Comparison of ENCODE assay signal across 9 cellular contexts in genomic region chr2:38601061-38601460, GRCh38. TPM values are rescaled to one million over a fixed set of nuclear protein-coding genes. Genes with fewer than 3 reads are reported as not detected.
A peak's percentile ranks its signal among the peaks of the same experiment; 100 is the strongest.
DNase-seq lines count a peak whose midpoint lies in the region; ATAC-seq, FAIRE-seq and TF ChIP-seq lines count a peak whose summit lies in the region.
"Had no signal": no experiment of that assay in that cellular context is flagged by ENCODE, and none has a peak within 500 bp of the region (broad histone marks: within the 10 kb centered on the region; RNA-seq: fewer than 3 reads in every experiment).

No MANE protein-coding gene starts in this region.

- TF ChIP-seq CTCF in CD4-positive, alpha-beta T cell (IDR thresholded peaks at IDR 0.05), result no peak
- TF ChIP-seq CTCF in NB4 (IDR thresholded peaks at IDR 0.05; ENCODE audit: low read depth, low read length) (no peak), dorsolateral prefrontal cortex (IDR thresholded peaks at IDR 0.05 in 54 of 56, conservative IDR thresholded peaks at IDR 0.05 in 2 of 56; ENCODE audit: low read depth in 1 of 56, partially characterized antibody in 56 of 56) (peak in 1 of 56 donors; percentile 5), neural cell (IDR thresholded peaks at IDR 0.05; ENCODE audit: poor library complexity, severe bottlenecking) (no peak)

- no peak overlapping the region for H2AFZ ChIP-seq in neural cell (ENCODE audit: low read depth, low read length)

- peak overlapping the region; percentile 66 for H3K4me3 ChIP-seq in NB4 (ENCODE audit: low read depth, low read length)
- H3K4me3 ChIP-seq in dorsolateral prefrontal cortex, result peak overlapping the region; percentile 69 to 99 (median 91)
- peak overlapping the region; percentile 87 for H3K4me3 ChIP-seq in neural cell (ENCODE audit: low read length)

- peaks cover 9% of the 10 kb centered on the region for H3K36me3 Mint-ChIP-seq in CD4-positive, alpha-beta T cell (ENCODE audit: low read depth)

- no peaks in the 10 kb centered on the region for H3K27me3 Mint-ChIP-seq in CD4-positive, alpha-beta T cell

- peaks cover 7% of the 10 kb centered on the region for H3F3A ChIP-seq in neural cell (ENCODE audit: insufficient read depth, low read length, poor library complexity, severe bottlenecking)

- no peaks in the 10 kb centered on the region for H3K36me3 ChIP-seq in neural cell (ENCODE audit: insufficient read depth, low read length)

- POLR2A ChIA-PET in CD4-positive, alpha-beta T cell (lab: Charles Lee), result interaction anchor here (0.7 to 9.9 kb wide), 16 partner anchors 10 to 150 kb away, joined by 3 to 136 read pairs (median 6); partner anchors contain the start of genes GALM and SRSF7

- TF ChIP-seq POLR2A in NB4 (IDR thresholded peaks at IDR 0.05; ENCODE audit: extremely low read depth, insufficient read length), result no peak

- FAIRE-seq in urothelium cell line (lab: Jason Lieb, UNC), result no peak

- peaks cover 58% of the 10 kb centered on the region for H3K79me2 ChIP-seq in neural cell (replicated peaks; ENCODE audit: insufficient read depth, low read length)

- no peaks in the 10 kb centered on the region for H3K9me2 ChIP-seq in neural cell (ENCODE audit: insufficient read depth, low read length)

- intact Hi-C loops in CD4-positive, alpha-beta T cell (cut with DNase I, micrococcal nuclease), result loop anchor here (5.0 kb wide), 3 partner anchors 81 to 141 kb away; no protein-coding TSS in a partner anchor
- intact Hi-C loops in dorsolateral prefrontal cortex (cut with DNase I), result loop anchor here (5.0 to 10.0 kb wide), 6 partner anchors 64 to 1516 kb away; partner anchors contain the start of genes ATL2 (in 1 of the 2), GPATCH11 (in 1 of the 2) and HEATR5B (in 1 of the 2)

- H3K4me1 Mint-ChIP-seq in CD4-positive, alpha-beta T cell (ENCODE audit: low read depth), result peaks cover 65% of the 10 kb centered on the region

- peaks cover 8% of the 10 kb centered on the region for H4K20me1 ChIP-seq in neural cell (ENCODE audit: insufficient read depth)

- peak overlapping the region; percentile 62 for H3K4me2 ChIP-seq in neural cell (ENCODE audit: low read length)

- CTCF ChIA-PET in CD4-positive, alpha-beta T cell (lab: Charles Lee), result interaction anchor here (0.9 to 6.2 kb wide), 10 partner anchors 9 to 150 kb away, joined by 3 to 48 read pairs (median 4); partner anchors contain the start of gene SRSF7

- no peak for TF ChIP-seq RAD21 in neural cell (conservative IDR thresholded peaks at IDR 0.05)

- DNase-seq in CD4-positive, alpha-beta T cell, result no peak
- DNase-seq in NB4 (ENCODE audit: low read depth) (peak; percentile 40), dorsolateral prefrontal cortex (no peak), urothelium cell line (ENCODE audit: low spot score) (no peak)
- DNase-seq: activated CD4-positive, alpha-beta T cell treated with anti-CD3 and anti-CD28 coated beads for 1 hour had no signal

- no peak for TF ChIP-seq EP300 in neural cell (conservative IDR thresholded peaks at IDR 0.05; ENCODE audit: poor library complexity, severe bottlenecking)

- no peaks in the 10 kb centered on the region for H3K9me3 Mint-ChIP-seq in CD4-positive, alpha-beta T cell

- H3K27me3 ChIP-seq in CD4-positive, alpha-beta T cell (ENCODE audit: control insufficient read depth, insufficient read depth, low read length), result no peaks in the 10 kb centered on the region
- H3K27me3 ChIP-seq in dorsolateral prefrontal cortex (no peaks in the 10 kb centered on the region), neural cell (ENCODE audit: insufficient read depth, low read depth, low read length) (no peaks in the 10 kb centered on the region)

- ATAC-seq in CD4-positive, alpha-beta T cell (ENCODE audit: poor library complexity), result no peak
- no peak for ATAC-seq in HG03521 (IDR thresholded peaks at IDR 0.05; ENCODE audit: unreplicated experiment)
- ATAC-seq in GM21723 (IDR thresholded peaks at IDR 0.05; ENCODE audit: unreplicated experiment), result no peak
- ATAC-seq in GM19023 (IDR thresholded peaks at IDR 0.05; ENCODE audit: unreplicated experiment), result no peak

- H3K27ac Mint-ChIP-seq in CD4-positive, alpha-beta T cell, result peak overlapping the region; percentile 76

- H3K9ac ChIP-seq in neural cell (ENCODE audit: low read length), result peak overlapping the region; percentile 90

- H3K4me3 Mint-ChIP-seq in CD4-positive, alpha-beta T cell, result peak overlapping the region; percentile 95

- peak overlapping the region; percentile 66 for H3K27ac ChIP-seq in CD4-positive, alpha-beta T cell (ENCODE audit: low read depth, low read length)
- H3K27ac ChIP-seq in dorsolateral prefrontal cortex, result peak overlapping the region in 42 of 59 donors; percentile 11 to 99 (median 97)
- peak overlapping the region; percentile 91 for H3K27ac ChIP-seq in neural cell (ENCODE audit: low read length)

- no peaks in the 10 kb centered on the region for H3K9me3 ChIP-seq in CD4-positive, alpha-beta T cell (ENCODE audit: control insufficient read depth, low read length)
- H3K9me3 ChIP-seq in neural cell (ENCODE audit: low read length), result no peaks in the 10 kb centered on the region

TF ChIP-seq in neural cell, 6 proteins besides CTCF, POLR2A, EP300 and RAD21:
- no peak for TF ChIP-seq POLR2AphosphoS5 (IDR thresholded peaks at IDR 0.05)
- TF ChIP-seq TAF1 (IDR thresholded peaks at IDR 0.05; ENCODE audit: low read depth), result no peak
- TF ChIP-seq SMC3 (conservative IDR thresholded peaks at IDR 0.05; ENCODE audit: poor library complexity), result no peak
- TF ChIP-seq EZH2 (IDR thresholded peaks at IDR 0.05; ENCODE audit: borderline replicate concordance, insufficient read depth, low read length, poor library complexity, severe bottlenecking), result no peak
- TF ChIP-seq REST (IDR thresholded peaks at IDR 0.05; ENCODE audit: borderline replicate concordance), result no peak
- TF ChIP-seq MXI1 (conservative IDR thresholded peaks at IDR 0.05; ENCODE audit: poor library complexity, severe bottlenecking), result no peak

RNA-seq across cellular contexts. Expression of gene HNRNPLL, which starts 1.7 kb away (rescaled TPM):
- 10 to 100 TPM; 44.9 to 46.5 TPM for total RNA-seq in CD4-positive, alpha-beta T cell
- total RNA-seq in dorsolateral prefrontal cortex, result 10 to 100 TPM; 43.5 to 94.0 (median 69.3) TPM
- polyA plus RNA-seq in neural cell, result 53.4 and 63.5 TPM in 2 replicates
- 116 and 128 TPM in 2 replicates for polyA minus RNA-seq in neural cell
